Comparison of ENCODE assay signal across 21 cellular contexts in the genomic region with DNA sequence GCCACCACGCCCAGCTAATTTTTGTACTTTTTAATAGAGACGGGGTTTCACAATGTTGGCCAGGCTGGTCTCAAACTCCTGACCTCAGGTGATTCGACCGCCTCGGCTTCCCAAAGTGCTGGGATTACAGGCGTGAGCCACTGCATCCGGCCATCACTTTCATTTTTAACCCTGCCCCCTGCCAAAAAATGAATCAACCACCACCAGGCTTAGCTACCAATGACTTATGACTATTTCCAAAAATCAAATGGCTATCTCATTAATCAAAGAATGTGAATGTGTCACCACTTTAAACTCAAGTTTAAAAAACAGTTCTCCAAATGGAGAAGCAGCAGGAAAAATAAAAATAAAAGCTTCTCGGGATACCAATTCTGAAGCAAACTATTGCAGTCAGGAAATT.
"Had no signal": no experiment of that assay in that cellular context is flagged by ENCODE, and none has a peak within 500 bp of the region (broad histone marks: within the 10 kb centered on the region; RNA-seq: fewer than 3 reads in every experiment).

No MANE protein-coding gene starts in this region.

- H3K27me3 ChIP-seq: esophagus muscularis mucosa, heart right ventricle, sigmoid colon, stomach, upper lobe of left lung had no signal

- H3K36me3 ChIP-seq: thoracic aorta had no signal

- H3K4me3 ChIP-seq: coronary artery, heart right ventricle, sigmoid colon, smooth muscle cell, stomach, thoracic aorta, upper lobe of left lung had no signal

- DNase-seq: activated CD4-positive, alpha-beta T cell treated with anti-CD3 and anti-CD28 coated beads for 1 hour; activated CD4-positive, alpha-beta T cell treated with anti-CD3 and anti-CD28 coated beads, Interleukin-2, amount 50 U/mL, for 1 hour; activated naive CD4-positive, alpha-beta T cell; activated T-cell treated with anti-CD3 and anti-CD28 coated beads, Interleukin-2, amount 50 U/mL, for 24 hours; cerebellar nuclear complex; foreskin fibroblast; heart right ventricle; midbrain; natural killer cell; retina; sigmoid colon; stimulated activated CD4-positive, alpha-beta T cell treated with anti-CD3 and anti-CD28 coated beads, Interleukin-15, amount 100 ng/mL, for 24 hours; stomach; T-helper 1 cell; upper lobe of left lung had no signal

- H3K4me1 ChIP-seq: sigmoid colon had no signal

- ATAC-seq: heart right ventricle; left lobe of liver; natural killer cell; stimulated activated memory B cell treated with anti-CD40 and anti-IgM and Interleukin-4, amounts not matched to agents 10 μg/mL and 1 μg/mL and 100 μg/mL, for 72 hours had no signal

- H3K9me3 ChIP-seq: esophagus muscularis mucosa, heart right ventricle, sigmoid colon, stomach, thoracic aorta, upper lobe of left lung had no signal

- H3K4me2 ChIP-seq: smooth muscle cell had no signal

- H3K27ac ChIP-seq: coronary artery, esophagus muscularis mucosa, heart right ventricle, sigmoid colon, stomach, thoracic aorta, upper lobe of left lung had no signal
